Comparison of ENCODE assay signal across 20 cellular contexts in the genomic region with DNA sequence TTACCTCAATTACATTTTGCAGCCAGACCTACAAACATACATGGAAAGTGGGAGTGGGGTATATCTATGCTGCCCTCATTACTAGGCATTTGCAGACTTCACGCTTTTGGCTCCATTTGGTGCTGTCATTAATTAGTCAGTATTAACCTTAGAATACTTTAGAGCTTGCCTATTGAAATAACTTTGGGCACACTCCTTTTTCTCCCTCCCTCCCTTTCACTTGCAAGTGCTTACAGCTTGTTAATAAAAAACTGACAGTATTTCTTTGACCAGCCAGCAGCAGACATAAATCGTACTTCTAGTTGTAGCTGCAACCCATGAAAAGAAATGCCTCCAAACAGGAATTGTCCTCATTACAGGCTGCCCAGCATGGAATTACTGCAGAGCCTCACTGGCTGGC.
DNase-seq lines count a peak whose midpoint lies in the region; ATAC-seq and TF ChIP-seq lines count a peak whose summit lies in the region.
"Had no signal": no experiment of that assay in that cellular context is flagged by ENCODE, and none has a peak within 500 bp of the region (broad histone marks: within the 10 kb centered on the region; RNA-seq: fewer than 3 reads in every experiment).

No MANE protein-coding gene starts in this region.

- no peak overlapping the region for H4K91ac ChIP-seq in H9 (ENCODE audit: insufficient read length, low read depth, low read length)
- no peak overlapping the region for H4K91ac ChIP-seq in neuronal stem cell (ENCODE audit: low read depth, low read length, poor library complexity)

- H3K79me1 ChIP-seq in H9 (ENCODE audit: insufficient read depth, low read depth, low read length, poor library complexity, severe bottlenecking) = no peaks in the 10 kb centered on the region
- H3K79me1 ChIP-seq in neuronal stem cell (ENCODE audit: low read depth, low read length) = no peaks in the 10 kb centered on the region

- H3K27ac ChIP-seq in H9 (ENCODE audit: insufficient read length, low read depth, low read length) (no peak overlapping the region), neuronal stem cell (replicated peaks; ENCODE audit: low read length) (peak overlapping the region; percentile 55)
- H3K27ac ChIP-seq: Peyer's patch had no signal

- intact Hi-C loops in left colon (cut with DNase I, micrococcal nuclease) = loop anchor here in 1 of 2 donors (5.0 kb wide), 1 partner anchor 68 kb away; no protein-coding TSS in a partner anchor

- H3K18ac ChIP-seq in H9 (ENCODE audit: insufficient read length, low read depth, low read length) (no peak overlapping the region), neuronal stem cell (ENCODE audit: low read length) (no peak overlapping the region)

- no CpG with 5 or more reads among the region's 2 CpGs for WGBS in H9 (ENCODE audit: extremely low coverage, insufficient read length, low lambda C conversion rate)
- no CpG with 5 or more reads among the region's 2 CpGs for WGBS in neuronal stem cell (ENCODE audit: extremely low coverage in 2 of 2, insufficient read length in 2 of 2, insufficient replicate concordance in 1 of 2), 2 donors

- H3K4me3 ChIP-seq in neuronal stem cell (ENCODE audit: low read length in 2 of 2) = no peak overlapping the region
- H3K4me3 ChIP-seq: hepatocyte, mucosa of descending colon, Peyer's patch, sigmoid colon, tibial nerve had no signal

- no peak overlapping the region for H3T11ph ChIP-seq in H9 (ENCODE audit: low read length)

- H3K9me3 ChIP-seq in H9 (ENCODE audit: control insufficient read depth, low read depth, low read length) (no peaks in the 10 kb centered on the region), neuronal stem cell (replicated peaks in 1 of 2; ENCODE audit: control insufficient read depth in 2 of 2, insufficient read depth in 1 of 2, low read depth in 1 of 2, low read length in 2 of 2) (no peaks in the 10 kb centered on the region)
- H3K9me3 ChIP-seq: mucosa of descending colon, Peyer's patch, sigmoid colon, tibial nerve had no signal

- DNase-seq in H9 = no peak
- DNase-seq in astrocyte of the hippocampus (ENCODE audit: low read depth, low spot score) = peak; percentile 16
- DNase-seq in kidney glomerular epithelial cell (lab: John Stamatoyannopoulos, UW) = peak; percentile 34
- no peak for DNase-seq in neuronal stem cell (ENCODE audit: low spot score)
- DNase-seq in left colon = no peak
- no peak for DNase-seq in SHP77 (lab: John Stamatoyannopoulos, UW)
- DNase-seq: activated B cell treated with CpG ODN at 0.5 μM for 24 hours; activated CD4-positive, alpha-beta memory T cell treated with anti-CD3 and anti-CD28 coated beads for 36 hours; activated T-cell treated with anti-CD3 and anti-CD28 coated beads for 4 hours; CD4-positive, alpha-beta T cell; HFFc6; mucosa of descending colon; NCI-H526; Peyer's patch; sigmoid colon; stimulated activated naive B cell treated with anti-CD40 and anti-IgM and Interleukin-4, amounts not matched to agents 10 μg/mL and 1 μg/mL and 100 μg/mL, for 72 hours had no signal

- H2BK5ac ChIP-seq in H9 (ENCODE audit: insufficient read length, low read length) (no peak overlapping the region), neuronal stem cell (ENCODE audit: low read length) (no peak overlapping the region)

- H3K56ac ChIP-seq in H9 (ENCODE audit: insufficient read length, low read depth, low read length) = no peak overlapping the region

- H4K20me1 ChIP-seq in H9 (ENCODE audit: control insufficient read depth, insufficient read depth, insufficient read length) = no peaks in the 10 kb centered on the region

- H3K4me3 Mint-ChIP-seq in H9 = no peak overlapping the region
- H3K4me3 Mint-ChIP-seq: activated B cell treated with CpG ODN at 0.5 μM for 24 hours; activated CD4-positive, alpha-beta memory T cell treated with anti-CD3 and anti-CD28 coated beads for 36 hours; CD4-positive, alpha-beta T cell; HFFc6; stimulated activated naive B cell treated with anti-CD40 and anti-IgM and Interleukin-4, amounts not matched to agents 10 μg/mL and 1 μg/mL and 100 μg/mL, for 72 hours had no signal

- H3K27me3 ChIP-seq in H9 (ENCODE audit: insufficient read depth, low read length) = no peaks in the 10 kb centered on the region
- H3K27me3 ChIP-seq in neuronal stem cell (ENCODE audit: control insufficient read depth in 3 of 3, insufficient read depth in 3 of 3, low read depth in 1 of 3, low read length in 3 of 3) = no peaks in the 10 kb centered on the region
- H3K27me3 ChIP-seq: hepatocyte, Peyer's patch, sigmoid colon, tibial nerve had no signal

- H3K4me2 ChIP-seq in H9 (ENCODE audit: insufficient read depth, insufficient read length, low read length) = no peak overlapping the region
- no peak overlapping the region for H3K4me2 ChIP-seq in neuronal stem cell (ENCODE audit: insufficient read depth, low read length, poor library complexity, severe bottlenecking)

- H4K5ac ChIP-seq in H9 (ENCODE audit: insufficient read length, low read depth, low read length) = no peak overlapping the region

- H3K27ac Mint-ChIP-seq in H9 = no peak overlapping the region
- H3K27ac Mint-ChIP-seq: activated B cell treated with CpG ODN at 0.5 μM for 24 hours; activated CD4-positive, alpha-beta memory T cell treated with anti-CD3 and anti-CD28 coated beads for 36 hours; CD4-positive, alpha-beta T cell; HFFc6; stimulated activated naive B cell treated with anti-CD40 and anti-IgM and Interleukin-4, amounts not matched to agents 10 μg/mL and 1 μg/mL and 100 μg/mL, for 72 hours had no signal

- no peak for ATAC-seq in HG03457 (IDR thresholded peaks at IDR 0.05; ENCODE audit: unreplicated experiment)
- no peak for ATAC-seq in HG03571 (IDR thresholded peaks at IDR 0.05; ENCODE audit: unreplicated experiment)
- no peak for ATAC-seq in left colon
- ATAC-seq: mucosa of descending colon; stimulated activated naive B cell treated with anti-CD40 and anti-IgM and Interleukin-4, amounts not matched to agents 10 μg/mL and 1 μg/mL and 100 μg/mL, for 72 hours had no signal

- H4K8ac ChIP-seq in H9 (replicated peaks; ENCODE audit: insufficient read length, low read depth, low read length) = no peak overlapping the region
- no peak overlapping the region for H4K8ac ChIP-seq in neuronal stem cell (ENCODE audit: low read depth, low read length)

- H2BK120ac ChIP-seq in H9 (ENCODE audit: low read depth, low read length, poor library complexity, severe bottlenecking) (peak overlapping the region; percentile 57), neuronal stem cell (ENCODE audit: low read depth, low read length) (no peak overlapping the region)

- no peak overlapping the region for H2BK20ac ChIP-seq in H9 (ENCODE audit: low read depth, low read length, poor library complexity, severe bottlenecking)

- H3K36me3 ChIP-seq in neuronal stem cell (replicated peaks in 1 of 2; ENCODE audit: control insufficient read depth in 2 of 2, insufficient read depth in 2 of 2, low read length in 2 of 2) = no peaks in the 10 kb centered on the region
- H3K36me3 ChIP-seq: Peyer's patch, sigmoid colon, tibial nerve had no signal

- H2BK15ac ChIP-seq in H9 (ENCODE audit: low read depth, low read length) = no peak overlapping the region
- no peak overlapping the region for H2BK15ac ChIP-seq in neuronal stem cell (ENCODE audit: low read length)

- peaks cover 10% of the 10 kb centered on the region for H3K4me1 ChIP-seq in H9 (ENCODE audit: insufficient read depth, low read length)
- peaks cover 23 to 45% of the 10 kb centered on the region in 2 donors for H3K4me1 ChIP-seq in neuronal stem cell (ENCODE audit: control insufficient read depth in 2 of 2, insufficient read depth in 1 of 2, low read depth in 1 of 2, low read length in 2 of 2)

- no peaks in the 10 kb centered on the region for H3K23me2 ChIP-seq in H9 (ENCODE audit: insufficient read length, low read depth, low read length, poor library complexity, severe bottlenecking)

- H3K9me3 Mint-ChIP-seq in H9 = peaks cover 0 to 2% of the 10 kb centered on the region in 2 experiments; a peak in 1 of 5 replicates
- H3K9me3 Mint-ChIP-seq: activated B cell treated with CpG ODN at 0.5 μM for 24 hours; activated CD4-positive, alpha-beta memory T cell treated with anti-CD3 and anti-CD28 coated beads for 36 hours; HFFc6; stimulated activated naive B cell treated with anti-CD40 and anti-IgM and Interleukin-4, amounts not matched to agents 10 μg/mL and 1 μg/mL and 100 μg/mL, for 72 hours had no signal

- H3K9ac ChIP-seq in H9 (ENCODE audit: extremely low read depth, insufficient read length, low read length) (no peak overlapping the region), neuronal stem cell (ENCODE audit: low read depth, low read length, poor library complexity) (no peak overlapping the region)

- no peak overlapping the region for H2BK12ac ChIP-seq in H9 (ENCODE audit: insufficient read length, low read depth, low read length)
- no peak overlapping the region for H2BK12ac ChIP-seq in neuronal stem cell (ENCODE audit: low read length)

- H3K23ac ChIP-seq in H9 (ENCODE audit: insufficient read length, low read depth, low read length) = no peak overlapping the region
- no peak overlapping the region for H3K23ac ChIP-seq in neuronal stem cell (ENCODE audit: low read depth, low read length, poor library complexity)

- no peak for TF ChIP-seq CTCF in H9 (conservative IDR thresholded peaks at IDR 0.05)

- no peak overlapping the region for H3K4ac ChIP-seq in H9 (ENCODE audit: low read depth, low read length)
- no peak overlapping the region for H3K4ac ChIP-seq in neuronal stem cell (ENCODE audit: low read length)

- H3K4me1 Mint-ChIP-seq in H9 = peaks cover 61 to 64% of the 10 kb centered on the region in 2 experiments

- H3K79me2 ChIP-seq in H9 (ENCODE audit: insufficient read depth, low read length) = no peaks in the 10 kb centered on the region
- H3K79me2 ChIP-seq: hepatocyte had no signal

- H2AFZ ChIP-seq in H9 (ENCODE audit: low read length) (no peak overlapping the region), neuronal stem cell (ENCODE audit: low read length) (no peak overlapping the region)
- H2AFZ ChIP-seq: hepatocyte had no signal

- H2AK5ac ChIP-seq in H9 (ENCODE audit: insufficient read length, low read length) (no peak overlapping the region), neuronal stem cell (ENCODE audit: low read depth, low read length) (no peak overlapping the region)

- H3K36me3 Mint-ChIP-seq in H9 (ENCODE audit: insufficient read depth in 1 of 3, low read depth in 3 of 3) = no peaks in the 10 kb centered on the region; a peak in 1 of 7 replicates
- H3K36me3 Mint-ChIP-seq: activated CD4-positive, alpha-beta memory T cell treated with anti-CD3 and anti-CD28 coated beads for 36 hours; stimulated activated naive B cell treated with anti-CD40 and anti-IgM and Interleukin-4, amounts not matched to agents 10 μg/mL and 1 μg/mL and 100 μg/mL, for 72 hours had no signal

- H3K14ac ChIP-seq in H9 (ENCODE audit: insufficient read depth, low read length) = no peak overlapping the region
- H3K14ac ChIP-seq in neuronal stem cell (ENCODE audit: low read length) = no peak overlapping the region

- no peaks in the 10 kb centered on the region for H3K27me3 Mint-ChIP-seq in H9 (ENCODE audit: low read depth)
- H3K27me3 Mint-ChIP-seq: activated B cell treated with CpG ODN at 0.5 μM for 24 hours; activated CD4-positive, alpha-beta memory T cell treated with anti-CD3 and anti-CD28 coated beads for 36 hours; CD4-positive, alpha-beta T cell; stimulated activated naive B cell treated with anti-CD40 and anti-IgM and Interleukin-4, amounts not matched to agents 10 μg/mL and 1 μg/mL and 100 μg/mL, for 72 hours had no signal

Comparison
In these comparisons a context has a peak if more than half of its experiments do, and no peak if none do; other contexts are left out.
1. DNase-seq: peak in astrocyte of the hippocampus (single experiment) and kidney glomerular epithelial cell (single experiment); none in H9 (single experiment), neuronal stem cell (single experiment), left colon (0 of 2) and SHP77 (0 of 2).